Comparison of ENCODE assay signal across 17 cellular contexts in the genomic region with DNA sequence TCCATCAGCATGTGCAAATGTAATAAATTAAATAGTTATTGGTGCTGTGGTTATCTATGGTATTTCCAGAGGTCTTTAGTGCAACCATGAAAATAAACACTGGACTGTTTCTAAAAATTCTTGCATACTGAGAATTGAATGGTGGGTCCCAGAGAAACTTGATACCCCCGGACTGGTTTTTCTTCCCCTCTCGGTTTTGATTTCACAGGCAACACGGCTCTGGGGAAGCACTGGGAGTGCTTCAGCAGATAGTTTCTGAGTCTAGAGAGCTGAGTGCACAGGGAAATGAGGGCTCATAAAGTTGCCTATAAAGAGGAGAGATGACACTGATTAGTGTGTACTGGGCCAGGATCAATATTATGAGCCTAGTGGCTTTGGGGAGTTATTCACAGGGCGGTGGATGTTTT.
DNase-seq lines count a peak whose midpoint lies in the region; ATAC-seq, FAIRE-seq and TF ChIP-seq lines count a peak whose summit lies in the region.
"Had no signal": no experiment of that assay in that cellular context is flagged by ENCODE, and none has a peak within 500 bp of the region (broad histone marks: within the 10 kb centered on the region; RNA-seq: fewer than 3 reads in every experiment).

No MANE protein-coding gene starts in this region.

- peak; percentile 88 for FAIRE-seq in GM12892 (lab: Jason Lieb, UNC)
- no peak for FAIRE-seq in small intestine (lab: Jason Lieb, UNC)

- ATAC-seq in GM21447 (IDR thresholded peaks at IDR 0.05; ENCODE audit: unreplicated experiment): peak; percentile 81
- ATAC-seq in HG03095 (IDR thresholded peaks at IDR 0.05; ENCODE audit: unreplicated experiment): peak; percentile 69
- ATAC-seq: foreskin keratinocyte, left lobe of liver had no signal

- H3K9me3 ChIP-seq in small intestine (ENCODE audit: control insufficient read depth, low read depth) (no peaks in the 10 kb centered on the region), endodermal cell (ENCODE audit: control insufficient read depth, low read length) (no peaks in the 10 kb centered on the region)
- H3K9me3 ChIP-seq: SJSA1, stomach had no signal

- H3K4me1 Mint-ChIP-seq in endodermal cell: peaks cover 3% of the 10 kb centered on the region
- H3K4me1 Mint-ChIP-seq: activated B cell treated with CpG ODN at 0.5 μM for 24 hours had no signal

- no peak for TF ChIP-seq CTCF in fibroblast of mammary gland (conservative IDR thresholded peaks at IDR 0.05; ENCODE audit: control insufficient read depth, insufficient read depth, low read depth, low read length)
- no peak for TF ChIP-seq CTCF in endodermal cell (conservative IDR thresholded peaks at IDR 0.05)

- H3K4me1 ChIP-seq in small intestine (ENCODE audit: control insufficient read depth in 2 of 2, insufficient read depth in 1 of 2, low read depth in 1 of 2, low read length in 1 of 2) (peaks cover 0 to 6% of the 10 kb centered on the region in 2 donors), endodermal cell (ENCODE audit: control insufficient read depth, insufficient read depth, low read length) (no peaks in the 10 kb centered on the region)
- H3K4me1 ChIP-seq: foreskin keratinocyte had no signal

- no peak overlapping the region for H3K9ac ChIP-seq in endodermal cell (ENCODE audit: extremely low read depth, low read length, poor library complexity, severe bottlenecking)

- no peaks in the 10 kb centered on the region for H3K27me3 ChIP-seq in small intestine (ENCODE audit: control insufficient read depth in 2 of 2, insufficient read depth in 2 of 2, low read length in 2 of 2)
- no peaks in the 10 kb centered on the region for H3K27me3 ChIP-seq in endodermal cell (ENCODE audit: control insufficient read depth, insufficient read depth, low read length, poor library complexity, severe bottlenecking)
- H3K27me3 ChIP-seq: foreskin keratinocyte, SJSA1, stomach had no signal

- H3K27me3 Mint-ChIP-seq in endodermal cell (ENCODE audit: insufficient read depth): no peaks in the 10 kb centered on the region
- H3K27me3 Mint-ChIP-seq: activated B cell treated with CpG ODN at 0.5 μM for 24 hours; CD4-positive, alpha-beta T cell had no signal

- no peak overlapping the region for H3K4me3 Mint-ChIP-seq in endodermal cell
- H3K4me3 Mint-ChIP-seq: activated B cell treated with CpG ODN at 0.5 μM for 24 hours; activated T-helper 1 cell treated with anti-CD3 and anti-CD28 coated beads, Interleukin-12 subunit alpha, Interleukin-12 subunit beta, Interleukin-2, Interleukin-4 antibody, amounts not matched to agents 30 ng/mL and 10 ng/mL and 1 ng/mL, durations not matched to agents 14 hours and 24 hours and 36 hours; CD4-positive, alpha-beta T cell had no signal

- no peaks in the 10 kb centered on the region for H3K36me3 ChIP-seq in small intestine (ENCODE audit: control insufficient read depth in 2 of 2, insufficient read depth in 2 of 2, low read length in 2 of 2)
- H3K36me3 ChIP-seq in endodermal cell (ENCODE audit: control insufficient read depth, insufficient read depth, low read length): no peaks in the 10 kb centered on the region
- H3K36me3 ChIP-seq: SJSA1, stomach had no signal

- H3K27ac Mint-ChIP-seq in endodermal cell: no peak overlapping the region
- H3K27ac Mint-ChIP-seq: activated B cell treated with CpG ODN at 0.5 μM for 24 hours; activated T-helper 1 cell treated with anti-CD3 and anti-CD28 coated beads, Interleukin-12 subunit alpha, Interleukin-12 subunit beta, Interleukin-2, Interleukin-4 antibody, amounts not matched to agents 30 ng/mL and 10 ng/mL and 1 ng/mL, durations not matched to agents 14 hours and 24 hours and 36 hours; CD4-positive, alpha-beta T cell had no signal

- no peaks in the 10 kb centered on the region for H3K9me3 Mint-ChIP-seq in endodermal cell
- H3K9me3 Mint-ChIP-seq: activated B cell treated with CpG ODN at 0.5 μM for 24 hours; activated T-helper 1 cell treated with anti-CD3 and anti-CD28 coated beads, Interleukin-12 subunit alpha, Interleukin-12 subunit beta, Interleukin-2, Interleukin-4 antibody, amounts not matched to agents 30 ng/mL and 10 ng/mL and 1 ng/mL, durations not matched to agents 14 hours and 24 hours and 36 hours; CD4-positive, alpha-beta T cell had no signal

- WGBS in small intestine, 3 donors: 68 to 83% (median 78%) methylated on average over 4 of the region's 4 CpGs
- WGBS in endodermal cell (ENCODE audit: insufficient coverage in 1 of 2, insufficient read length in 1 of 2), 2 experiments: 87 to 93% methylated on average over 4 of the region's 4 CpGs

- H3K4me3 ChIP-seq in fibroblast of mammary gland (ENCODE audit: control insufficient read depth, low read depth, low read length): no peak overlapping the region
- H3K4me3 ChIP-seq in small intestine (ENCODE audit: low read depth in 1 of 2, low read length in 2 of 2): peak overlapping the region in 1 of 2 donors; percentile 5
- H3K4me3 ChIP-seq in endodermal cell (ENCODE audit: low read length): no peak overlapping the region
- H3K4me3 ChIP-seq: SJSA1, stomach had no signal

- no peak for TF ChIP-seq POLR2A in GM12892 (IDR thresholded peaks at IDR 0.05; ENCODE audit: low read depth, low read length)

- no peaks in the 10 kb centered on the region for H3K36me3 Mint-ChIP-seq in endodermal cell (ENCODE audit: low read depth)

- DNase-seq in GM12892 (ENCODE audit: insufficient read length) (peak; percentile 11), fibroblast of mammary gland (ENCODE audit: low read depth) (peak; percentile 29), dedifferentiated amniotic fluid mesenchymal stem cell (ENCODE audit: extremely low spot score) (no peak), small intestine (no peak), endodermal cell (no peak), glomerular visceral epithelial cell (ENCODE audit: extremely low spot score) (no peak)
- DNase-seq: activated B cell treated with CpG ODN at 0.5 μM for 24 hours; CD4-positive, alpha-beta T cell; foreskin keratinocyte; NCI-H2171; nucleus accumbens; stomach had no signal

- no peak overlapping the region for H3K27ac ChIP-seq in small intestine (ENCODE audit: low read depth in 1 of 2, low read length in 1 of 2)
- no peak overlapping the region for H3K27ac ChIP-seq in endodermal cell (ENCODE audit: low read depth, low read length)
- H3K27ac ChIP-seq: foreskin keratinocyte, stomach had no signal

Comparison
In these comparisons a context has a peak if more than half of its experiments do, and no peak if none do; other contexts are left out.
1. DNase-seq: peak in GM12892 (single experiment) and fibroblast of mammary gland (single experiment); none in dedifferentiated amniotic fluid mesenchymal stem cell (single experiment), small intestine (single experiment), endodermal cell (single experiment) and glomerular visceral epithelial cell (single experiment).